In the genomic region with DNA sequence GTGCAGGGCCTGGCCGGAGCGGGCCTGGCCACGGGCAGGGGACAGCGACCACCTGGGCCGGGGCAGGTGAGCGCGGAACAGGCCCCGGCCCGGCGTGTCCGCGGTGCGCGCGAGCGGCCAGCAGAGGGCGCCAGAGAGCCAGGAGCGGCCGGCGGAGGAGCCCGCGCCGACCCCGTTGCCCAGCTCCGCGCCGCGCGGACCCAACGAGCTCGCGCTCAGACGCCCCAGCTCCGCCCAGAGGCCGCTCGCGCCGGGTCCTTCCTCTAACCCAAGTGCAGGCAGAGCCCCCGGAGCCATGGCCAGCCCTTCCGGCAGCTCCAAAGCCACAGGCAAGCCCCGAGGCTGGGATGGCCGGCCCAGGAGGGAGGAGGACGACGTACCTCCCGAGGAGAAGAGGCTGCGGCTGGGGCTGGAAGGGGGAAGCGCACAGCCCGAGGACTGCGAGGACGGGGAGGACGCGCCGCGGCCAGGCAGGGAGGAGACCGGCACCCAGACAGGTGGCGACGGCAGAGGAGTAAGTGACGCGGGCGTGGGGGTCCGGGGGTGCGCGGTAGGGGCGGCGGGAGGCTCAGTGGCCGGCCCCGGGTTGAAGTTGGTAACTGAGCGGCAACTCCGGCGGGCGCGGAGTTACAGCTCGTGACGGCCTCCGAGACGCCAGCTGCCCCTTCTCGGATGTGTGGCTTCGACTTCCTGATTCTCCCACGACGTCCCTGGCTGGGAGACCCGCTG, we compare ENCODE assay signal across 8 cellular contexts.
DNase-seq lines count a peak whose midpoint lies in the region; FAIRE-seq and TF ChIP-seq lines count a peak whose summit lies in the region.
"Not testable (repeated sequence)": the region's sequence is repeated elsewhere in the genome, so short reads cannot be mapped to it uniquely, and the experiment has no call there.

No MANE protein-coding gene starts in this region.

- H3K9me3 ChIP-seq in keratinocyte (ENCODE audit: control insufficient read depth, low read depth, low read length), result not testable (repeated sequence)

- dilution Hi-C loops in keratinocyte (cut with MboI; ENCODE audit: extremely low pct_ligation_motif_present, low sequenced_read_pairs), result not testable (repeated sequence)

- DNase-seq in EH (ENCODE audit: low read depth) (peak; percentile 57), RKO (ENCODE audit: low spot score) (peak; percentile 82), activated T-cell treated with anti-CD3 and anti-CD28 coated beads for 24 hours (ENCODE audit: low read depth) (peak; percentile 58), dorsolateral prefrontal cortex (peak; percentile 8 to 83 (median 50)), superior temporal gyrus (ENCODE audit: extremely low spot score) (peak; percentile 63)
- DNase-seq in LNCaP clone FGC (ENCODE audit: low read depth); keratinocyte (ENCODE audit: low read depth, low spot score); retinal pigment epithelial cell (ENCODE audit: low read depth): not testable (repeated sequence)

- not testable (repeated sequence) for H3K9me1 ChIP-seq in keratinocyte (ENCODE audit: control insufficient read depth, extremely low read depth, insufficient read depth, low read length)

- TF ChIP-seq CTCF in LNCaP clone FGC (IDR thresholded peaks at IDR 0.05; ENCODE audit: control insufficient read depth, extremely low read depth, insufficient read depth), result peak; percentile 82
- TF ChIP-seq CTCF in dorsolateral prefrontal cortex (IDR thresholded peaks at IDR 0.05 in 54 of 56, conservative IDR thresholded peaks at IDR 0.05 in 2 of 56; ENCODE audit: low read depth in 1 of 56, partially characterized antibody in 56 of 56), result peak; percentile 35 to 97 (median 78)
- TF ChIP-seq CTCF in keratinocyte (optimal IDR thresholded peaks at IDR 0.05 in 1 of 3, IDR thresholded peaks at IDR 0.05 in 1 of 3, conservative IDR thresholded peaks at IDR 0.05 in 1 of 3; ENCODE audit: extremely low read depth in 1 of 3, insufficient read depth in 2 of 3, low read length in 3 of 3), result peak in 2 of 3 experiments; percentile 50 to 61
- not testable (repeated sequence) for TF ChIP-seq CTCF in retinal pigment epithelial cell (conservative IDR thresholded peaks at IDR 0.05; ENCODE audit: low read depth, low read length)

- intact Hi-C loops in dorsolateral prefrontal cortex (cut with DNase I), result loop anchor here (10.0 kb wide), 2 partner anchors 123 to 133 kb away; no protein-coding TSS in a partner anchor

- not testable (repeated sequence) for FAIRE-seq in keratinocyte (lab: Jason Lieb, UNC)

- peak overlapping the region; percentile 39 for H3K4me3 ChIP-seq in LNCaP clone FGC (ENCODE audit: low read depth, low read length)
- peak overlapping the region; percentile 38 to 78 (median 61) for H3K4me3 ChIP-seq in dorsolateral prefrontal cortex
- peak overlapping the region; percentile 40 to 64 (median 46) for H3K4me3 ChIP-seq in keratinocyte (ENCODE audit: control insufficient read depth in 2 of 3, extremely low read depth in 1 of 3, insufficient read depth in 2 of 3, low read depth in 1 of 3, low read length in 3 of 3)
- H3K4me3 ChIP-seq in retinal pigment epithelial cell (ENCODE audit: low read length), result peak overlapping the region; percentile 47

- not testable (repeated sequence) for H3K79me2 ChIP-seq in keratinocyte (ENCODE audit: control insufficient read depth, insufficient read depth, low read length)

- peak overlapping the region in 2 of 59 donors; percentile 35 to 44 for H3K27ac ChIP-seq in dorsolateral prefrontal cortex
- not testable (repeated sequence) for H3K27ac ChIP-seq in keratinocyte (ENCODE audit: control insufficient read depth, insufficient read depth, low read length)

- not testable (repeated sequence) for H3K36me3 ChIP-seq in keratinocyte (ENCODE audit: control insufficient read depth in 2 of 2, extremely low read depth in 1 of 2, insufficient read depth in 2 of 2, low read length in 2 of 2)

- not testable (repeated sequence) for H3K4me1 ChIP-seq in keratinocyte (ENCODE audit: control insufficient read depth, extremely low read depth, insufficient read depth, low read length)

- H2AFZ ChIP-seq in keratinocyte (ENCODE audit: control insufficient read depth, low read length), result peak overlapping the region; percentile 77

- H3K9ac ChIP-seq in keratinocyte (ENCODE audit: control insufficient read depth, extremely low read depth, insufficient read depth, low read length), result not testable (repeated sequence)

- H4K20me1 ChIP-seq in keratinocyte (ENCODE audit: control insufficient read depth, extremely low read depth, insufficient read depth, low read length), result not testable (repeated sequence)

- H3K27me3 ChIP-seq in dorsolateral prefrontal cortex; keratinocyte (ENCODE audit: control insufficient read depth, extremely low read depth, insufficient read depth, low read length): not testable (repeated sequence)

- peak overlapping the region; percentile 79 for H3K4me2 ChIP-seq in keratinocyte (ENCODE audit: control insufficient read depth, extremely low read depth, insufficient read depth, low read depth, low read length)
